ENCODE assay signal across 10 cellular contexts in the genomic region with DNA sequence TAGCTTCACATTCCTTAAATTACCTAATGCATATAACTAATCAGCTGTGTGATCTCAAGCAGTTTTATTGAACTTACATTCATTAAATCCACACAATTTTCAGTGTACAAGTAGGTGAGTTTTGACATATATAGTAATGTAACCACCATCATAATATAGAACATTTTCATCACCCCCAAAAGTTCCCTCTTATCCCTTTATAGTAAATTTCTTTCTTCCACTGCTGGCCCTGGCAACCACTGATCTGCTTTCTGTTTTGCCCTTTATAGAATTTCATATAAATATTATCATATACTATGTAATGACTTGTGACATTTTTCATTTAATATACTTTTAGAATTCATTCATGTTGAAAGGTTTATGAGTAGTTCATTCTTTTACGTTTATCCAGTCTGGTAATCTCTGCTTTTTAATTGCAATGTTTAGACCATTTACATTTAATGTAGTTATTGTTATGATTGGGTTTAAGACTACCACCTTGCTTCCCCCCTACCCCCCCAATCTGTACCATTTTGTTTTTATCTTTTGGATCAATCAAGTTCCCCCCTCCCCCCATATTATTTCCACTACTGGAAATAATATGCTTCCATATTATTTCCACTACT.
"Had no signal": no experiment of that assay in that cellular context is flagged by ENCODE, and none has a peak within 500 bp of the region (broad histone marks: within the 10 kb centered on the region; RNA-seq: fewer than 3 reads in every experiment).

No MANE protein-coding gene starts in this region.

- H3K4me3 ChIP-seq: GM23338, HAP-1 had no signal

- H3K4me1 Mint-ChIP-seq: GM23338 had no signal

- ATAC-seq: GM23338 had no signal

- H3K27ac ChIP-seq: HL-60, KMS-11 had no signal

- H3K4me3 Mint-ChIP-seq: GM23338, HFFc6 had no signal

- H3K9ac ChIP-seq: KMS-11 had no signal

- H2AFZ ChIP-seq: GM23338 had no signal

- H3K27ac Mint-ChIP-seq: GM23338, HFFc6 had no signal

- H3K4me2 ChIP-seq: GM23338, KMS-11 had no signal

- FAIRE-seq: H1 had no signal

- DNase-seq: H7, HFFc6, IMR-90, Karpas-422, KBM-7 had no signal

- H3K4me1 ChIP-seq: HAP-1 had no signal
